8 cellular contexts compared by ENCODE assay signal in genomic region chr19:55674459-55674840, GRCh38. TPM values are rescaled to one million over a fixed set of nuclear protein-coding genes. Genes with fewer than 3 reads are reported as not detected.
DNase-seq lines count a peak whose midpoint lies in the region; ATAC-seq, FAIRE-seq and TF ChIP-seq lines count a peak whose summit lies in the region.

No MANE protein-coding gene starts in this region.

- intact Hi-C loops in breast epithelium (cut with DNase I; ENCODE audit: low total_unique reads), result no loop called here

- H3K9me3 ChIP-seq in A549 (no peaks in the 10 kb centered on the region), HUES48 (ENCODE audit: control insufficient read depth, insufficient read depth, low read length) (no peaks in the 10 kb centered on the region), breast epithelium (no peaks in the 10 kb centered on the region), mesodermal cell (ENCODE audit: control insufficient read depth, low read length) (no peaks in the 10 kb centered on the region)

- H3K36me3 ChIP-seq in HUES48 (ENCODE audit: control insufficient read depth, insufficient read depth, low read length) (peaks cover 47% of the 10 kb centered on the region), breast epithelium (peaks cover 12% of the 10 kb centered on the region), mesodermal cell (ENCODE audit: control insufficient read depth, insufficient read depth, low read length) (peaks cover 57% of the 10 kb centered on the region)

- H3K4me1 ChIP-seq in A549, result peaks cover 60% of the 10 kb centered on the region
- H3K4me1 ChIP-seq in HUES48 (ENCODE audit: control insufficient read depth, insufficient read depth, low read length), result peaks cover 22% of the 10 kb centered on the region
- H3K4me1 ChIP-seq in breast epithelium, result peaks cover 0 to 26% of the 10 kb centered on the region in 2 donors
- H3K4me1 ChIP-seq in mesodermal cell (ENCODE audit: control insufficient read depth, insufficient read depth, low read length, poor library complexity, severe bottlenecking), result peaks cover 29% of the 10 kb centered on the region

- CTCF ChIA-PET in A549 (lab: Yijun Ruan, JAX), result no interaction called here

- H3K27me3 ChIP-seq in HUES48 (ENCODE audit: control insufficient read depth, insufficient read depth, low read length), result no peaks in the 10 kb centered on the region
- no peaks in the 10 kb centered on the region for H3K27me3 ChIP-seq in breast epithelium

- no peak for TF ChIP-seq EP300 in A549 (IDR thresholded peaks at IDR 0.05)

- ATAC-seq in A549 (peak in 1 of 2 experiments; percentile 10; a peak in 3 of 6 replicates), HG03139 (IDR thresholded peaks at IDR 0.05; ENCODE audit: unreplicated experiment) (no peak), GM19397 (IDR thresholded peaks at IDR 0.05; ENCODE audit: unreplicated experiment) (no peak), GM18511 (IDR thresholded peaks at IDR 0.05; ENCODE audit: unreplicated experiment) (no peak)

- TF ChIP-seq RAD21 in A549 (conservative IDR thresholded peaks at IDR 0.05 in 1 of 2, IDR thresholded peaks at IDR 0.05 in 1 of 2), result no peak

- peak overlapping the region; percentile 97 for H3K4me2 ChIP-seq in A549

- peak overlapping the region; percentile 93 for H3K4me3 ChIP-seq in A549
- H3K4me3 ChIP-seq in HUES48 (ENCODE audit: low read depth, low read length), result peak overlapping the region; percentile 97
- peak overlapping the region; percentile 77 to 100 (median 98) for H3K4me3 ChIP-seq in breast epithelium
- H3K4me3 ChIP-seq in mesodermal cell (ENCODE audit: extremely low read depth, insufficient read depth, low read length, poor library complexity, severe bottlenecking), result peak overlapping the region; percentile 90

- 16% methylated on average over 16 of the region's 17 CpGs for WGBS in A549 (ENCODE audit: missing lambda C conversion rate)
- WGBS in mesodermal cell (ENCODE audit: insufficient coverage in 2 of 2), 2 experiments, result 28 to 31% methylated on average over 9 to 17 of the region's 17 CpGs

- TF ChIP-seq POLR2A in A549 (IDR thresholded peaks at IDR 0.05; ENCODE audit: low read length) (no peak), breast epithelium (IDR thresholded peaks at IDR 0.05) (no peak)

- TF ChIP-seq CTCF in A549 (IDR thresholded peaks at IDR 0.05) (no peak), breast epithelium (IDR thresholded peaks at IDR 0.05) (no peak), GM13977 (IDR thresholded peaks at IDR 0.05; ENCODE audit: extremely low read depth, insufficient read depth, missing control alignments) (no peak)

- in situ Hi-C loops in GM13977 (cut with MboI; ENCODE audit: low pct_unique_long_range_greater_than_20kb, low sequenced_read_pairs, unreplicated experiment), result no loop called here

- peak overlapping the region; percentile 71 for H3K9ac ChIP-seq in HUES48 (ENCODE audit: low read depth, low read length)

- POLR2A ChIA-PET in A549 (lab: Yijun Ruan, JAX), result interaction anchor here (0.8 kb wide), 1 partner anchor 20 kb away, joined by 3 read pairs; the partner anchor contains the start of gene U2AF2

- DNase-seq in A549 (ENCODE audit: low read depth in 1 of 2, low spot score in 1 of 2) (no peak), breast epithelium (ENCODE audit: low spot score in 2 of 2) (no peak), GM13977 (ENCODE audit: low spot score) (no peak)

- FAIRE-seq in A549 (lab: Jason Lieb, UNC), result no peak

- H3K27ac ChIP-seq in A549 (peak overlapping the region; percentile 94 to 96), HUES48 (ENCODE audit: low read depth, low read length) (peak overlapping the region; percentile 85), breast epithelium (peak overlapping the region; percentile 91 to 96), mesodermal cell (ENCODE audit: low read depth, low read length, severe bottlenecking) (peak overlapping the region; percentile 86)

TF ChIP-seq in A549, 52 proteins besides CTCF, POLR2A, EP300 and RAD21 (continues in another document):
- TF ChIP-seq KDM5A (IDR thresholded peaks at IDR 0.05) (no peak), HDAC2 (IDR thresholded peaks at IDR 0.05) (no peak), HEYL (CRISPR knock-in tag; IDR thresholded peaks at IDR 0.05) (no peak), PBX3 (IDR thresholded peaks at IDR 0.05) (no peak), REST (IDR thresholded peaks at IDR 0.05) (no peak), TFCP2L1 (CRISPR knock-in tag; IDR thresholded peaks at IDR 0.05) (no peak), RCOR1 (IDR thresholded peaks at IDR 0.05; ENCODE audit: low read depth, low read length) (no peak)

RNA-seq across cellular contexts. Expression of gene EPN1, which starts 0.6 kb away (rescaled TPM):
- polyA plus RNA-seq in A549 (2011; rRNA removed) (28.0 and 43.7 TPM in 2 replicates), A549 (2017; fragmentation: RNase III; extraction: RNeasy Plus Mini Kit Qiagen cat#74134 plus additional on column Dnase treatment) (129 to 139 TPM (median 139 TPM) in 3 replicates)
- polyA plus RNA-seq in A549 (2012; cell fraction: cytosol; rRNA removed), result 149 and 176 TPM in 2 replicates
- 110 and 159 TPM in 2 replicates for polyA plus RNA-seq in A549 (2012; cell fraction: nucleus; rRNA removed)
- polyA minus RNA-seq in A549 (2011; rRNA and poly(A)+ RNA removed), result 41.9 and 52.9 TPM in 2 replicates
- total RNA-seq in breast epithelium, result 10 to 100 TPM; 22.2 to 47.2 (median 27.5) TPM
- polyA plus RNA-seq in mesodermal cell (2013, experiment 1 of 2), result 94.2 TPM
- polyA plus RNA-seq in mesodermal cell (2013, experiment 2 of 2), result 82.7 TPM

RNA-seq across cellular contexts. Expression of gene U2AF2, which starts 19.6 kb away (rescaled TPM):
- polyA plus RNA-seq in A549 (2011; rRNA removed) (147 and 157 TPM in 2 replicates), A549 (2017; fragmentation: RNase III; extraction: RNeasy Plus Mini Kit Qiagen cat#74134 plus additional on column Dnase treatment) (280 to 302 TPM (median 293 TPM) in 3 replicates)
- 498 and 577 TPM in 2 replicates for polyA plus RNA-seq in A549 (2012; cell fraction: cytosol; rRNA removed)
- polyA plus RNA-seq in A549 (2012; cell fraction: nucleus; rRNA removed), result 800 and 847 TPM in 2 replicates
- polyA minus RNA-seq in A549 (2011; rRNA and poly(A)+ RNA removed), result 154 and 158 TPM in 2 replicates
- total RNA-seq in breast epithelium, result 10 to 100 TPM; 82.5 to 93.4 (median 85.3) TPM
- 145 TPM for polyA plus RNA-seq in mesodermal cell (2013, experiment 1 of 2)
- 128 TPM for polyA plus RNA-seq in mesodermal cell (2013, experiment 2 of 2)

RNA-seq across cellular contexts. Expression of gene CCDC106, which starts 26.4 kb away (rescaled TPM):
- polyA plus RNA-seq in A549 (2011; rRNA removed) (5.2 and 5.5 TPM in 2 replicates), A549 (2017; fragmentation: RNase III; extraction: RNeasy Plus Mini Kit Qiagen cat#74134 plus additional on column Dnase treatment) (15.7 to 17.6 TPM (median 17.4 TPM) in 3 replicates)
- 15.3 and 18.3 TPM in 2 replicates for polyA plus RNA-seq in A549 (2012; cell fraction: cytosol; rRNA removed)
- polyA plus RNA-seq in A549 (2012; cell fraction: nucleus; rRNA removed), result 18.6 and 20.8 TPM in 2 replicates
- polyA minus RNA-seq in A549 (2011; rRNA and poly(A)+ RNA removed), result 2.3 and 5.7 TPM in 2 replicates
- 10 to 100 TPM in 2 of 3 donors, 1 to 10 TPM in 1; 7.9 to 10.5 (median 10.2) TPM for total RNA-seq in breast epithelium
- polyA plus RNA-seq in mesodermal cell (2013, experiment 1 of 2), result 16.0 TPM
- 13.4 TPM for polyA plus RNA-seq in mesodermal cell (2013, experiment 2 of 2)

RNA-seq across cellular contexts. Expression of gene ZNF581, which starts 31.0 kb away (rescaled TPM):
- polyA plus RNA-seq in A549 (2011; rRNA removed), result 13.9 and 17.1 TPM in 2 replicates
- polyA plus RNA-seq in A549 (2012; cell fraction: cytosol; rRNA removed), result 24.8 and 34.0 TPM in 2 replicates
- polyA plus RNA-seq in A549 (2012; cell fraction: nucleus; rRNA removed), result 24.9 and 37.8 TPM in 2 replicates
- 24.3 to 25.6 TPM (median 24.9 TPM) in 3 replicates for polyA plus RNA-seq in A549 (2017; fragmentation: RNase III; extraction: RNeasy Plus Mini Kit Qiagen cat#74134 plus additional on column Dnase treatment)
- polyA minus RNA-seq in A549 (2011; rRNA and poly(A)+ RNA removed), result 24.8 and 30.6 TPM in 2 replicates
- total RNA-seq in breast epithelium, result 10 to 100 TPM; 10.7 to 16.8 (median 16.7) TPM
- polyA plus RNA-seq in mesodermal cell (2013, experiment 1 of 2), result 55.6 TPM
- polyA plus RNA-seq in mesodermal cell (2013, experiment 2 of 2), result 47.0 TPM

RNA-seq across cellular contexts. Expression of gene ZNF580, which starts 33.6 kb away (rescaled TPM):
- 9.2 and 15.2 TPM in 2 replicates for polyA plus RNA-seq in A549 (2011; rRNA removed)
- 31.0 and 40.5 TPM in 2 replicates for polyA plus RNA-seq in A549 (2012; cell fraction: cytosol; rRNA removed)
- polyA plus RNA-seq in A549 (2012; cell fraction: nucleus; rRNA removed), result 44.9 and 60.4 TPM in 2 replicates
- polyA plus RNA-seq in A549 (2017; fragmentation: RNase III; extraction: RNeasy Plus Mini Kit Qiagen cat#74134 plus additional on column Dnase treatment), result 40.5 to 57.0 TPM (median 52.8 TPM) in 3 replicates
- 14.0 and 15.0 TPM in 2 replicates for polyA minus RNA-seq in A549 (2011; rRNA and poly(A)+ RNA removed)
- 10 to 100 TPM; 21.0 to 24.3 (median 22.4) TPM for total RNA-seq in breast epithelium
- polyA plus RNA-seq in mesodermal cell (2013, experiment 1 of 2), result 37.5 TPM
- polyA plus RNA-seq in mesodermal cell (2013, experiment 2 of 2), result 29.0 TPM
